In genomic region chr6:7236312-7237209, GRCh38 we compare ENCODE assay signal across 8 cellular contexts.
A peak's percentile ranks its signal among the peaks of the same experiment; 100 is the strongest.
DNase-seq lines count a peak whose midpoint lies in the region; ATAC-seq lines count a peak whose summit lies in the region.

No MANE protein-coding gene starts in this region.

- peak overlapping the region; percentile 53 for H3K27ac Mint-ChIP-seq in stimulated activated naive CD8-positive, alpha-beta T cell treated with anti-CD3 and anti-CD28 coated beads, Interleukin-15, Interleukin-2, amounts not matched to agents 100 ng/mL and 50 ng/mL, for 24 hours

- H3K4me3 Mint-ChIP-seq in stimulated activated naive CD8-positive, alpha-beta T cell treated with anti-CD3 and anti-CD28 coated beads, Interleukin-15, Interleukin-2, amounts not matched to agents 100 ng/mL and 50 ng/mL, for 24 hours, result no peak overlapping the region

- no peaks in the 10 kb centered on the region for H3K27me3 Mint-ChIP-seq in stimulated activated naive CD8-positive, alpha-beta T cell treated with anti-CD3 and anti-CD28 coated beads, Interleukin-15, Interleukin-2, amounts not matched to agents 100 ng/mL and 50 ng/mL, for 24 hours

- H3K36me3 Mint-ChIP-seq in stimulated activated naive CD8-positive, alpha-beta T cell treated with anti-CD3 and anti-CD28 coated beads, Interleukin-15, Interleukin-2, amounts not matched to agents 100 ng/mL and 50 ng/mL, for 24 hours (ENCODE audit: low read depth), result peaks cover 16% of the 10 kb centered on the region

- DNase-seq in stimulated activated naive CD8-positive, alpha-beta T cell treated with anti-CD3 and anti-CD28 coated beads, Interleukin-15, Interleukin-2, amounts not matched to agents 100 U/mL and 50 U/mL, for 24 hours, result no peak
- DNase-seq in NCI-H1930 (lab: John Stamatoyannopoulos, UW) (no peak), islet precursor cell (no peak), NK-92 (lab: John Stamatoyannopoulos, UW; ENCODE audit: unreplicated experiment) (no peak), NCI-H345 (lab: John Stamatoyannopoulos, UW) (no peak)

- H3K9me3 Mint-ChIP-seq in stimulated activated naive CD8-positive, alpha-beta T cell treated with anti-CD3 and anti-CD28 coated beads, Interleukin-15, Interleukin-2, amounts not matched to agents 100 ng/mL and 50 ng/mL, for 24 hours, result no peaks in the 10 kb centered on the region

- peaks cover 27% of the 10 kb centered on the region for H3K4me1 Mint-ChIP-seq in stimulated activated naive CD8-positive, alpha-beta T cell treated with anti-CD3 and anti-CD28 coated beads, Interleukin-15, Interleukin-2, amounts not matched to agents 100 ng/mL and 50 ng/mL, for 24 hours (ENCODE audit: low read depth)

- no peak for ATAC-seq in stimulated activated naive CD8-positive, alpha-beta T cell treated with anti-CD3 and anti-CD28 coated beads, Interleukin-15, Interleukin-2, amounts not matched to agents 100 U/mL and 50 U/mL, for 24 hours
- ATAC-seq in HG03565 (IDR thresholded peaks at IDR 0.05; ENCODE audit: unreplicated experiment) (peak; percentile 55), esophagus mucosa (peak; percentile 72)
